ENCODE assay signal across 21 cellular contexts in genomic region chr3:186166036-186166435, GRCh38. TPM values are rescaled to one million over a fixed set of nuclear protein-coding genes. Genes with fewer than 3 reads are reported as not detected.
DNase-seq lines count a peak whose midpoint lies in the region; ATAC-seq and TF ChIP-seq lines count a peak whose summit lies in the region.
"Had no signal": no experiment of that assay in that cellular context is flagged by ENCODE, and none has a peak within 500 bp of the region (broad histone marks: within the 10 kb centered on the region; RNA-seq: fewer than 3 reads in every experiment).

No MANE protein-coding gene starts in this region.

- no peaks in the 10 kb centered on the region for H3K9me3 Mint-ChIP-seq in activated CD8-positive, alpha-beta T cell treated with anti-CD3 and anti-CD28 coated beads for 36 hours
- H3K9me3 Mint-ChIP-seq: CD4-positive, alpha-beta T cell had no signal

- DNase-seq in H4 (ENCODE audit: low spot score): peak; percentile 30
- DNase-seq in NCI-H2029 (lab: John Stamatoyannopoulos, UW): peak; percentile 18
- peak in 1 of 2 experiments; percentile 29 for DNase-seq in SJCRH30
- no peak for DNase-seq in activated CD8-positive, alpha-beta T cell treated with anti-CD3 and anti-CD28 coated beads for 36 hours
- DNase-seq in SKM-1 treated with dmso at 0.1 percent for 144 hours (lab: John Stamatoyannopoulos, UW; ENCODE audit: unreplicated experiment): no peak
- DNase-seq: Caco-2; CD4-positive, alpha-beta T cell; EL; Kasumi-1; NCI-H1105 treated with DMSO at 0.1 percent for 48 hours; NCI-H1694 treated with DMSO at 0.1 percent for 48 hours; NCI-H345; OCI-M1; SHP77 treated with DMSO at 0.1 percent for 48 hours had no signal

- no peak for TF ChIP-seq EP300 in gastroesophageal sphincter (IDR thresholded peaks at IDR 0.05)

- H3K4me1 Mint-ChIP-seq in activated CD8-positive, alpha-beta T cell treated with anti-CD3 and anti-CD28 coated beads for 36 hours (ENCODE audit: low read depth): no peaks in the 10 kb centered on the region

- H3K27me3 ChIP-seq in SJCRH30 (no peaks in the 10 kb centered on the region), gastroesophageal sphincter (no peaks in the 10 kb centered on the region)

- H3K9me3 ChIP-seq in SJCRH30 (replicated peaks) (no peaks in the 10 kb centered on the region), gastroesophageal sphincter (no peaks in the 10 kb centered on the region)
- H3K9me3 ChIP-seq: A549, Caco-2, HAP-1 had no signal

- no peak overlapping the region for H3K4me3 Mint-ChIP-seq in activated CD8-positive, alpha-beta T cell treated with anti-CD3 and anti-CD28 coated beads for 36 hours
- H3K4me3 Mint-ChIP-seq: CD4-positive, alpha-beta T cell; IgD-negative memory B cell; T-helper 1 cell treated with Interleukin-12 subunit alpha and Interleukin-12 subunit beta and Interleukin-4 antibody, amounts not matched to agents 30 μg/mL and 1 μg/mL, for 36 hours had no signal

- ATAC-seq in gastroesophageal sphincter: no peak
- no peak for ATAC-seq in activated CD8-positive, alpha-beta T cell treated with anti-CD3 and anti-CD28 coated beads for 36 hours
- ATAC-seq in GM21390 (IDR thresholded peaks at IDR 0.05; ENCODE audit: unreplicated experiment): no peak
- no peak for ATAC-seq in HG03432 (IDR thresholded peaks at IDR 0.05; ENCODE audit: unreplicated experiment)
- ATAC-seq: A549 had no signal

- CTCF ChIA-PET in activated CD8-positive, alpha-beta T cell treated with anti-CD3 and anti-CD28 coated beads for 36 hours (lab: Charles Lee): no interaction called here

- intact Hi-C loops in activated CD8-positive, alpha-beta T cell treated with anti-CD3 and anti-CD28 coated beads for 36 hours (cut with micrococcal nuclease): no loop called here

- TF ChIP-seq CTCF in gastroesophageal sphincter (IDR thresholded peaks at IDR 0.05): no peak
- no peak for TF ChIP-seq CTCF in activated CD8-positive, alpha-beta T cell treated with anti-CD3 and anti-CD28 coated beads for 36 hours (IDR thresholded peaks at IDR 0.05)

- no peak overlapping the region for H3K27ac Mint-ChIP-seq in activated CD8-positive, alpha-beta T cell treated with anti-CD3 and anti-CD28 coated beads for 36 hours
- H3K27ac Mint-ChIP-seq: CD4-positive, alpha-beta T cell; IgD-negative memory B cell; T-helper 1 cell treated with Interleukin-12 subunit alpha and Interleukin-12 subunit beta and Interleukin-4 antibody, amounts not matched to agents 30 μg/mL and 1 μg/mL, for 36 hours had no signal

- peak overlapping the region; percentile 15; the same call in 1 of the 2 replicates for H3K27ac ChIP-seq in SJCRH30
- peak overlapping the region in 3 of 4 donors; percentile 24 to 29 (median 26) for H3K27ac ChIP-seq in gastroesophageal sphincter
- H3K27ac ChIP-seq: A549 had no signal

- H3K36me3 ChIP-seq in SJCRH30 (no peaks in the 10 kb centered on the region), gastroesophageal sphincter (peaks cover 0 to 76% of the 10 kb centered on the region in 2 donors)
- H3K36me3 ChIP-seq: HAP-1 had no signal

- H3K4me3 ChIP-seq in SJCRH30 (no peak overlapping the region), gastroesophageal sphincter (no peak overlapping the region)
- H3K4me3 ChIP-seq: A549, HAP-1 had no signal

- POLR2A ChIA-PET in activated CD8-positive, alpha-beta T cell treated with anti-CD3 and anti-CD28 coated beads for 36 hours (lab: Charles Lee): no interaction called here

- no peak for TF ChIP-seq POLR2A in gastroesophageal sphincter (IDR thresholded peaks at IDR 0.05)

- H3K27me3 Mint-ChIP-seq in activated CD8-positive, alpha-beta T cell treated with anti-CD3 and anti-CD28 coated beads for 36 hours: peaks cover 11% of the 10 kb centered on the region
- H3K27me3 Mint-ChIP-seq: IgD-negative memory B cell had no signal

- no peaks in the 10 kb centered on the region for H3K36me3 Mint-ChIP-seq in activated CD8-positive, alpha-beta T cell treated with anti-CD3 and anti-CD28 coated beads for 36 hours (ENCODE audit: low read depth)

- peaks cover 22% of the 10 kb centered on the region for H3K4me1 ChIP-seq in SJCRH30
- peaks cover 0 to 28% (median 0%) of the 10 kb centered on the region in 3 donors for H3K4me1 ChIP-seq in gastroesophageal sphincter
- H3K4me1 ChIP-seq: A549, HAP-1 had no signal

- WGBS in gastroesophageal sphincter (ENCODE audit: low coverage in 1 of 2), 2 donors: 19 to 33% methylated on average over 3 of the region's 3 CpGs

RNA-seq across cellular contexts. Expression of gene ETV5, which starts 57.1 kb away (rescaled TPM):
- total RNA-seq in H4 (2014; rRNA removed; shearing (Covaris generic)): 56.7 and 73.9 TPM in 2 replicates
- 62.8 and 64.7 TPM in 2 replicates for total RNA-seq in SJCRH30 (2014; rRNA removed; shearing (Covaris generic))
- total RNA-seq in gastroesophageal sphincter: 10 to 100 TPM in 2 of 4 donors, 1 to 10 TPM in 2; 5.9 to 15.5 (median 9.7) TPM
- 1 to 10 TPM in 1 of 2 experiments, under 1 TPM in 1; 0.68 to 1.4 TPM for total RNA-seq in activated CD8-positive, alpha-beta T cell treated with anti-CD3 and anti-CD28 coated beads for 36 hours
- total RNA-seq: CD4-positive, alpha-beta T cell had no signal

Comparison
In these comparisons a context has a peak if more than half of its experiments do, and no peak if none do; other contexts are left out.
1. DNase-seq: peak in H4 (single experiment) and NCI-H2029 (single experiment); none in activated CD8-positive, alpha-beta T cell treated with anti-CD3 and anti-CD28 coated beads for 36 hours (single experiment) and SKM-1 treated with dmso at 0.1 percent for 144 hours (single experiment).